In genomic region chr20:50190251-50191064, GRCh38 we compare ENCODE assay signal across 8 cellular contexts. TPM values are rescaled to one million over a fixed set of nuclear protein-coding genes. Genes with fewer than 3 reads are reported as not detected.
DNase-seq lines count a peak whose midpoint lies in the region; ATAC-seq, FAIRE-seq and TF ChIP-seq lines count a peak whose summit lies in the region.

CEBPB (plus strand) TSS chr20:50190830; CDS start chr20:50191034, 204 bp downstream.

- no peaks in the 10 kb centered on the region for H3K27me3 ChIP-seq in GM23338 (ENCODE audit: insufficient read depth)
- H3K27me3 ChIP-seq in psoas muscle (ENCODE audit: insufficient read depth in 3 of 3, low read length in 2 of 3): no peaks in the 10 kb centered on the region

- ATAC-seq in GM23338 (peak; percentile 64), left cardiac atrium (peak; percentile 71 to 81), psoas muscle (peak; percentile 61 to 65 (median 64))

- 0 out of 2 replicates have a peak, but pooled peaks cover 8% of the 10 kb centered on the region for H3F3A ChIP-seq in GM23338 (replicated peaks; ENCODE audit: low read depth)

- H3K4me3 ChIP-seq in GM23338 (peak within 1 kb of the TSS; percentile 90), psoas muscle (peak within 1 kb of the TSS; percentile 86)

- DNase-seq in DMS79 treated with DMSO at 0.1 percent for 48 hours (lab: John Stamatoyannopoulos, UW) (peak; percentile 69), GM23338 (ENCODE audit: low spot score) (peak; percentile 95), NCI-H1048 (lab: John Stamatoyannopoulos, UW) (peak; percentile 66), amniotic epithelial cell (ENCODE audit: low read depth) (peak; percentile 83), left cardiac atrium (peak; percentile 91), psoas muscle (peak; percentile 92 to 97), urothelium cell line (ENCODE audit: low spot score) (peak; percentile 99)

- WGBS in psoas muscle, 3 donors: 1% methylated on average over 39 to 89 of the region's 89 CpGs

- H3K36me3 ChIP-seq in GM23338 (ENCODE audit: insufficient read depth): no peaks in the 10 kb centered on the region
- peaks cover 0 to 10% of the 10 kb centered on the region in 2 donors for H3K36me3 ChIP-seq in psoas muscle (ENCODE audit: insufficient read depth in 1 of 2, low read depth in 1 of 2)

- no peaks in the 10 kb centered on the region for H3K9me3 ChIP-seq in psoas muscle

- no peak for FAIRE-seq in urothelium cell line (lab: Jason Lieb, UNC)

- H3K4me3 Mint-ChIP-seq in GM23338: peak within 1 kb of the TSS; percentile 87
- H3K4me3 Mint-ChIP-seq in T-helper 1 cell treated with Interleukin-12 subunit alpha and Interleukin-12 subunit beta and Interleukin-4 antibody, amounts not matched to agents 30 μg/mL and 1 μg/mL, for 36 hours: peak within 1 kb of the TSS; percentile 81

- no peaks in the 10 kb centered on the region; the same call in 1 of the 2 replicates for H4K20me1 ChIP-seq in GM23338 (replicated peaks; ENCODE audit: insufficient read depth)

- peaks cover 24% of the 10 kb centered on the region for H3K36me3 Mint-ChIP-seq in GM23338 (ENCODE audit: low read depth)
- H3K36me3 Mint-ChIP-seq in T-helper 1 cell treated with Interleukin-12 subunit alpha and Interleukin-12 subunit beta and Interleukin-4 antibody, amounts not matched to agents 30 μg/mL and 1 μg/mL, for 36 hours (ENCODE audit: low read depth): peaks cover 17% of the 10 kb centered on the region

- peaks cover 29% of the 10 kb centered on the region for H3K79me2 ChIP-seq in GM23338 (replicated peaks; ENCODE audit: insufficient read depth)

- TF ChIP-seq CTCF in GM23338 (conservative IDR thresholded peaks at IDR 0.05; ENCODE audit: low read depth in 2 of 2) (peak; percentile 56 to 78), psoas muscle (IDR thresholded peaks at IDR 0.05) (peak; percentile 71)

- H3K4me1 ChIP-seq in GM23338 (ENCODE audit: insufficient read depth) (peaks cover 30% of the 10 kb centered on the region), psoas muscle (no peaks in the 10 kb centered on the region)

- no peaks in the 10 kb centered on the region for H3K9me2 ChIP-seq in GM23338 (ENCODE audit: insufficient read depth)

- H3K27me3 Mint-ChIP-seq in GM23338 (ENCODE audit: insufficient read depth, low read depth, poor library complexity): peaks cover 24% of the 10 kb centered on the region
- H3K27me3 Mint-ChIP-seq in T-helper 1 cell treated with Interleukin-12 subunit alpha and Interleukin-12 subunit beta and Interleukin-4 antibody, amounts not matched to agents 30 μg/mL and 1 μg/mL, for 36 hours (ENCODE audit: low read depth): peaks cover 10% of the 10 kb centered on the region

- peak within 1 kb of the TSS; percentile 95 for H3K27ac Mint-ChIP-seq in GM23338
- peak within 1 kb of the TSS; percentile 78 for H3K27ac Mint-ChIP-seq in T-helper 1 cell treated with Interleukin-12 subunit alpha and Interleukin-12 subunit beta and Interleukin-4 antibody, amounts not matched to agents 30 μg/mL and 1 μg/mL, for 36 hours

- intact Hi-C loops in left cardiac atrium (cut with DNase I) (loop anchor here (1.0 to 10.0 kb wide), 6 partner anchors 84 to 274 kb away; no protein-coding TSS in a partner anchor), psoas muscle (cut with DNase I) (loop anchor here (5.0 kb wide), 2 partner anchors 102 to 207 kb away; no protein-coding TSS in a partner anchor)

- H3K9me3 Mint-ChIP-seq in GM23338: no peaks in the 10 kb centered on the region
- H3K9me3 Mint-ChIP-seq in T-helper 1 cell treated with Interleukin-12 subunit alpha and Interleukin-12 subunit beta and Interleukin-4 antibody, amounts not matched to agents 30 μg/mL and 1 μg/mL, for 36 hours: no peaks in the 10 kb centered on the region

- H3K4me2 ChIP-seq in GM23338: peak within 1 kb of the TSS; percentile 100

- H3K4me1 Mint-ChIP-seq in GM23338: peaks cover 43% of the 10 kb centered on the region
- peaks cover 29% of the 10 kb centered on the region for H3K4me1 Mint-ChIP-seq in T-helper 1 cell treated with Interleukin-12 subunit alpha and Interleukin-12 subunit beta and Interleukin-4 antibody, amounts not matched to agents 30 μg/mL and 1 μg/mL, for 36 hours (ENCODE audit: low read depth)

- H3K27ac ChIP-seq in GM23338 (ENCODE audit: low read depth): no peak within 1 kb of the TSS
- peak within 1 kb of the TSS; percentile 97 for H3K27ac ChIP-seq in psoas muscle

- 0 out of 2 replicates have a peak within 1 kb of the TSS, but pooled peaks have one; percentile 38 for H2AFZ ChIP-seq in GM23338

TF ChIP-seq in GM23338, 12 proteins besides CTCF, POLR2A, EP300 and RAD21 (continues in another document):
- TF ChIP-seq EZH2 (IDR thresholded peaks at IDR 0.05; ENCODE audit: low read depth, unreplicated experiment): no peak
- TF ChIP-seq POLR2AphosphoS5 (IDR thresholded peaks at IDR 0.05; ENCODE audit: low read depth): peak; percentile 65
- TF ChIP-seq NANOG (IDR thresholded peaks at IDR 0.05; ENCODE audit: borderline replicate concordance): no peak
- TF ChIP-seq CREB1 (CRISPR knock-in tag; IDR thresholded peaks at IDR 0.05; ENCODE audit: low read depth): 0 out of 2 replicates have a peak, but pooled peaks have one; percentile 18
- TF ChIP-seq REST (IDR thresholded peaks at IDR 0.05; ENCODE audit: unreplicated experiment): no peak
- TF ChIP-seq JUNB (IDR thresholded peaks at IDR 0.05; ENCODE audit: unreplicated experiment): no peak
- TF ChIP-seq ETS1 (IDR thresholded peaks at IDR 0.05): no peak

RNA-seq across cellular contexts. Expression of gene CEBPB, which starts in this region (rescaled TPM):
- 20.5 and 25.4 TPM in 2 replicates for total RNA-seq in GM23338 (2014; rRNA removed; shearing (Covaris generic))
- 20.6 and 23.7 TPM in 2 replicates for polyA plus RNA-seq in GM23338 (2016; fragmentation: Nextera tagmentation; extraction: Ambion mirVana)
- 100 to 1,000 TPM in 1 of 2 donors, 10 to 100 TPM in 1; 73.2 to 111 TPM for total RNA-seq in left cardiac atrium
- total RNA-seq in psoas muscle: 100 to 1,000 TPM; 144 to 445 (median 283) TPM
- polyA plus RNA-seq in psoas muscle: 100 to 1,000 TPM in 1 of 3 donors, 10 to 100 TPM in 2; 38.7 to 125 (median 83.2) TPM
